In genomic region chr1:178536844-178537371, GRCh38 we compare ENCODE assay signal across 10 cellular contexts. TPM values are rescaled to one million over a fixed set of nuclear protein-coding genes. Genes with fewer than 3 reads are reported as not detected.
DNase-seq lines count a peak whose midpoint lies in the region; ATAC-seq and TF ChIP-seq lines count a peak whose summit lies in the region.
"Had no signal": no experiment of that assay in that cellular context is flagged by ENCODE, and none has a peak within 500 bp of the region (broad histone marks: within the 10 kb centered on the region; RNA-seq: fewer than 3 reads in every experiment).

No MANE protein-coding gene starts in this region.

- DNase-seq in AG09319 (ENCODE audit: extremely low read depth, low read depth) (peak; percentile 93), PC-9 (peak; percentile 83 to 98), fibroblast of peridontal ligament (ENCODE audit: extremely low read depth) (peak; percentile 95), omental fat pad (ENCODE audit: low spot score) (no peak), SIG-M5 treated with dmso at 0.1 percent for 504 hours (lab: John Stamatoyannopoulos, UW; ENCODE audit: unreplicated experiment) (no peak)
- DNase-seq in stimulated activated naive CD8-positive, alpha-beta T cell treated with anti-CD3 and anti-CD28 coated beads, Interleukin-15, Interleukin-2, amounts not matched to agents 100 U/mL and 50 U/mL, for 24 hours, result no peak
- no peak for DNase-seq in activated naive CD4-positive, alpha-beta T cell treated with Interleukin-2 at 50 U/mL for 16 hours

- H3K9me2 ChIP-seq in PC-9 (ENCODE audit: insufficient read depth), result no peaks in the 10 kb centered on the region

- peaks cover 59% of the 10 kb centered on the region for H3K4me1 ChIP-seq in PC-9 (replicated peaks; ENCODE audit: insufficient read depth)

- H4K20me1 ChIP-seq in PC-9 (ENCODE audit: insufficient read depth), result no peaks in the 10 kb centered on the region

- no peaks in the 10 kb centered on the region for H3K27me3 ChIP-seq in PC-9 (ENCODE audit: insufficient read depth, low read depth)

- CTCF ChIA-PET in PC-9 (lab: Charles Lee), result interaction anchor here (0.6 to 3.4 kb wide), 5 partner anchors 73 to 505 kb away, joined by 3 to 20 read pairs (median 5); partner anchors contain the start of gene RALGPS2

- no peaks in the 10 kb centered on the region for H3K79me2 ChIP-seq in PC-9 (ENCODE audit: low read depth)

- intact Hi-C loops in PC-9 (cut with micrococcal nuclease; ENCODE audit: unreplicated experiment), result loop anchor here (2.0 to 10.0 kb wide), 6 partner anchors 226 to 1278 kb away; partner anchors contain the start of gene TDRD5

- H2AFZ ChIP-seq in PC-9, result peak overlapping the region; percentile 82

- TF ChIP-seq CTCF in AG09319 (IDR thresholded peaks at IDR 0.05; ENCODE audit: low read depth, low read length), result no peak
- no peak for TF ChIP-seq CTCF in PC-9 (conservative IDR thresholded peaks at IDR 0.05)
- no peak for TF ChIP-seq CTCF in omental fat pad (IDR thresholded peaks at IDR 0.05)

- H3K4me3 ChIP-seq in PC-9, result peak overlapping the region; percentile 46

- ATAC-seq in omental fat pad (ENCODE audit: low FRiP score) (peak; percentile 86), HG03521 (IDR thresholded peaks at IDR 0.05; ENCODE audit: unreplicated experiment) (no peak)
- ATAC-seq in stimulated activated naive CD8-positive, alpha-beta T cell treated with anti-CD3 and anti-CD28 coated beads, Interleukin-15, Interleukin-2, amounts not matched to agents 100 U/mL and 50 U/mL, for 24 hours, result no peak

- H3F3A ChIP-seq in PC-9 (ENCODE audit: insufficient read depth, low read depth), result peaks cover 52% of the 10 kb centered on the region

- no TSS peak for BruUV-seq in PC-9 (replicated peaks; lab: Mats Ljungman, UMichigan)

- no peaks in the 10 kb centered on the region for H3K9me3 ChIP-seq in PC-9 (ENCODE audit: insufficient read depth, low read depth)

- H3K4me2 ChIP-seq in PC-9, result peak overlapping the region; percentile 88

- H3K36me3 ChIP-seq in PC-9 (ENCODE audit: low read depth), result no peaks in the 10 kb centered on the region

- H3K27ac ChIP-seq in PC-9, result peak overlapping the region; percentile 98

- POLR2A ChIA-PET in PC-9 (lab: Charles Lee; ENCODE audit: unreplicated experiment), result interaction anchor here (0.5 to 0.7 kb wide), 6 partner anchors 10 to 629 kb away, joined by 3 to 7 read pairs (median 4); no protein-coding TSS in a partner anchor

RNA-seq across cellular contexts. Expression of gene TEX35, which starts 24.0 kb away (rescaled TPM):
- total RNA-seq in PC-9 (2021) (not detected in 2 replicates), omental fat pad (not detected)
- total RNA-seq: dermis microvascular lymphatic vessel endothelial cell; T-helper 1 cell treated with Interleukin-12 subunit alpha and Interleukin-12 subunit beta and Interleukin-4 antibody, amounts not matched to agents 30 ng/mL and 1 ng/mL, for 36 hours had no signal

RNA-seq across cellular contexts. Expression of gene CLEC20A, which starts 40.1 kb away (rescaled TPM):
- total RNA-seq in PC-9 (2021) (not detected in 2 replicates), omental fat pad (not detected)
- total RNA-seq: dermis microvascular lymphatic vessel endothelial cell; T-helper 1 cell treated with Interleukin-12 subunit alpha and Interleukin-12 subunit beta and Interleukin-4 antibody, amounts not matched to agents 30 ng/mL and 1 ng/mL, for 36 hours had no signal

Comparison
In these comparisons a context has a peak if more than half of its experiments do, and no peak if none do; other contexts are left out.
1. DNase-seq: peak in AG09319 (single experiment), PC-9 (2 of 2) and fibroblast of peridontal ligament (single experiment); none in omental fat pad (single experiment), stimulated activated naive CD8-positive, alpha-beta T cell treated with anti-CD3 and anti-CD28 coated beads, Interleukin-15, Interleukin-2, amounts not matched to agents 100 U/mL and 50 U/mL, for 24 hours (single experiment), activated naive CD4-positive, alpha-beta T cell treated with Interleukin-2 at 50 U/mL for 16 hours (single experiment) and SIG-M5 treated with dmso at 0.1 percent for 504 hours (single experiment).